Comparison of ENCODE assay signal across 26 cellular contexts in genomic region chr12:12020762-12021161, GRCh38. TPM values are rescaled to one million over a fixed set of nuclear protein-coding genes. Genes with fewer than 3 reads are reported as not detected.
DNase-seq lines count a peak whose midpoint lies in the region; ATAC-seq and TF ChIP-seq lines count a peak whose summit lies in the region.
"Had no signal": no experiment of that assay in that cellular context is flagged by ENCODE, and none has a peak within 500 bp of the region (broad histone marks: within the 10 kb centered on the region; RNA-seq: fewer than 3 reads in every experiment).

No MANE protein-coding gene starts in this region.

- H3K4me1 Mint-ChIP-seq in activated T-cell treated with anti-CD3 and anti-CD28 coated beads, Interleukin-2, amount 50 U/mL, for 72 hours (ENCODE audit: low read depth): peaks cover 80% of the 10 kb centered on the region

- H3K9ac ChIP-seq in SK-N-SH: no peak overlapping the region

- POLR2A ChIA-PET in SK-N-SH (lab: Yijun Ruan, JAX): no interaction called here

- ATAC-seq in activated T-cell treated with anti-CD3 and anti-CD28 coated beads, Interleukin-2, amount 50 U/mL, for 72 hours (replicated peaks in 1 of 2): no peak
- ATAC-seq: CD8-positive, alpha-beta T cell; GM12878; Panc1 had no signal

- CTCF ChIA-PET in SK-N-SH (lab: Yijun Ruan, JAX): interaction anchor here (0.6 to 3.8 kb wide), 2 partner anchors 12 to 204 kb away, joined by 4 to 18 read pairs; no protein-coding TSS in a partner anchor

- no peak overlapping the region for H2AFZ ChIP-seq in SK-N-SH (ENCODE audit: low read depth)

- no peak for TF ChIP-seq EP300 in esophagus muscularis mucosa (IDR thresholded peaks at IDR 0.05)
- no peak for TF ChIP-seq EP300 in SK-N-SH (IDR thresholded peaks at IDR 0.05; ENCODE audit: borderline replicate concordance in 1 of 2, low read depth in 1 of 2, low read length in 1 of 2)

- no peak for TF ChIP-seq RAD21 in SK-N-SH (IDR thresholded peaks at IDR 0.05; ENCODE audit: low read length)

- peak overlapping the region; percentile 5 for H3K27ac Mint-ChIP-seq in activated T-cell treated with anti-CD3 and anti-CD28 coated beads, Interleukin-2, amount 50 U/mL, for 72 hours
- H3K27ac Mint-ChIP-seq: B cell; CD8-positive, alpha-beta T cell had no signal

- H3K27me3 Mint-ChIP-seq in activated T-cell treated with anti-CD3 and anti-CD28 coated beads, Interleukin-2, amount 50 U/mL, for 72 hours (ENCODE audit: low read depth): no peaks in the 10 kb centered on the region
- H3K27me3 Mint-ChIP-seq: B cell had no signal

- H3K79me2 ChIP-seq in SK-N-SH (ENCODE audit: insufficient read depth): no peaks in the 10 kb centered on the region

- H3K27ac ChIP-seq in esophagus muscularis mucosa (replicated peaks in 1 of 4) (no peak overlapping the region), SK-N-SH (ENCODE audit: low read depth in 2 of 2, low read length in 1 of 2) (no peak overlapping the region)
- H3K27ac ChIP-seq: 22Rv1, C4-2B had no signal

- no peak overlapping the region for H3K4me2 ChIP-seq in SK-N-SH

- H3K36me3 ChIP-seq in esophagus muscularis mucosa (no peaks in the 10 kb centered on the region), SK-N-SH (replicated peaks in 1 of 2; ENCODE audit: control insufficient read depth in 1 of 2, insufficient read depth in 2 of 2, low read length in 1 of 2) (no peaks in the 10 kb centered on the region)
- H3K36me3 ChIP-seq: MG63 had no signal

- H3K36me3 Mint-ChIP-seq in activated T-cell treated with anti-CD3 and anti-CD28 coated beads, Interleukin-2, amount 50 U/mL, for 72 hours (ENCODE audit: insufficient read depth in 2 of 2): peaks cover 5 to 7% of the 10 kb centered on the region in 2 donors
- H3K36me3 Mint-ChIP-seq: CD8-positive, alpha-beta T cell had no signal

- no peaks in the 10 kb centered on the region for H3F3A ChIP-seq in SK-N-SH (replicated peaks; ENCODE audit: insufficient read depth)

- 81% methylated on average over 4 of the region's 4 CpGs for WGBS in esophagus muscularis mucosa
- 78% methylated on average over 4 of the region's 4 CpGs for WGBS in SK-N-SH (ENCODE audit: low lambda C conversion rate)

- TF ChIP-seq CTCF in esophagus muscularis mucosa (IDR thresholded peaks at IDR 0.05) (no peak), SK-N-SH (IDR thresholded peaks at IDR 0.05) (no peak)

- H3K9me3 Mint-ChIP-seq in activated T-cell treated with anti-CD3 and anti-CD28 coated beads, Interleukin-2, amount 50 U/mL, for 72 hours: peaks cover 0 to under 1% of the 10 kb centered on the region in 2 donors
- H3K9me3 Mint-ChIP-seq: CD8-positive, alpha-beta T cell had no signal

- H3K9me2 ChIP-seq in SK-N-SH: no peaks in the 10 kb centered on the region

- DNase-seq in NCI-H82 (lab: John Stamatoyannopoulos, UW) (peak; percentile 9), NCI-H82 treated with DMSO at 0.1 percent for 48 hours (lab: John Stamatoyannopoulos, UW; ENCODE audit: unreplicated experiment) (no peak), activated T-cell treated with anti-CD3 and anti-CD28 coated beads for 4 hours (no peak), esophagus muscularis mucosa (ENCODE audit: extremely low spot score) (peak; percentile 24), SK-N-SH (no peak), pons (ENCODE audit: low spot score) (no peak)
- DNase-seq in activated T-cell treated with anti-CD3 and anti-CD28 coated beads, Interleukin-2, amount 50 U/mL, for 72 hours: no peak
- DNase-seq: CD8-positive, alpha-beta T cell; DMS79; EL; GDM1; HCEC 1CT; KG1; MG63; NCI-H1105 treated with DMSO at 0.1 percent for 48 hours; NCI-H2029; NCI-H446; NCI-H524 treated with DMSO at 0.1 percent for 48 hours; NCI-H774; SHP77 treated with DMSO at 0.1 percent for 48 hours had no signal

- peaks cover 0 to 7% (median 0%) of the 10 kb centered on the region in 4 donors for H3K4me1 ChIP-seq in esophagus muscularis mucosa
- H3K4me1 ChIP-seq in SK-N-SH (ENCODE audit: control insufficient read depth in 1 of 2, insufficient read depth in 2 of 2, low read depth in 1 of 2, low read length in 1 of 2): peaks cover 5 to 32% of the 10 kb centered on the region in 2 experiments; a peak in 3 of 4 replicates
- H3K4me1 ChIP-seq: Caco-2 had no signal

- H3K27me3 ChIP-seq in esophagus muscularis mucosa (no peaks in the 10 kb centered on the region), SK-N-SH (ENCODE audit: insufficient read depth) (no peaks in the 10 kb centered on the region)
- H3K27me3 ChIP-seq: MG63 had no signal

- H3K4me3 Mint-ChIP-seq in activated T-cell treated with anti-CD3 and anti-CD28 coated beads, Interleukin-2, amount 50 U/mL, for 72 hours: no peak overlapping the region
- H3K4me3 Mint-ChIP-seq: B cell; CD8-positive, alpha-beta T cell had no signal

- no peak for TF ChIP-seq POLR2A in esophagus muscularis mucosa (IDR thresholded peaks at IDR 0.05; ENCODE audit: low read depth)

- H3K9me3 ChIP-seq in esophagus muscularis mucosa (no peaks in the 10 kb centered on the region), SK-N-SH (no peaks in the 10 kb centered on the region)
- H3K9me3 ChIP-seq: Caco-2, MG63 had no signal

- intact Hi-C loops in esophagus muscularis mucosa (cut with DNase I): no loop called here

- H3K4me3 ChIP-seq in esophagus muscularis mucosa (no peak overlapping the region), SK-N-SH (ENCODE audit: low read depth in 2 of 2, low read length in 1 of 2) (no peak overlapping the region)
- H3K4me3 ChIP-seq: GM12878, MG63 had no signal

- H4K20me1 ChIP-seq in SK-N-SH (ENCODE audit: insufficient read depth): no peaks in the 10 kb centered on the region

TF ChIP-seq in SK-N-SH, 30 proteins besides CTCF, POLR2A, EP300 and RAD21:
- TF ChIP-seq TAF1 (IDR thresholded peaks at IDR 0.05; ENCODE audit: borderline replicate concordance, low read depth, low read length) (no peak), USF1 (IDR thresholded peaks at IDR 0.05; ENCODE audit: borderline replicate concordance, low read depth) (no peak), MAX (IDR thresholded peaks at IDR 0.05; ENCODE audit: low read depth) (no peak), ZBTB33 (IDR thresholded peaks at IDR 0.05; ENCODE audit: borderline replicate concordance, low read depth) (no peak), MXI1 (IDR thresholded peaks at IDR 0.05; ENCODE audit: low read depth, low read length) (no peak), NFIC (IDR thresholded peaks at IDR 0.05; ENCODE audit: borderline replicate concordance) (no peak), FOXM1 (IDR thresholded peaks at IDR 0.05; ENCODE audit: low read depth) (no peak), GABPA (IDR thresholded peaks at IDR 0.05; ENCODE audit: low read depth) (no peak), YY1 (IDR thresholded peaks at IDR 0.05; ENCODE audit: low read depth) (no peak), IRF3 (IDR thresholded peaks at IDR 0.05; ENCODE audit: low read depth, low read length) (no peak), TEAD4 (IDR thresholded peaks at IDR 0.05; ENCODE audit: borderline replicate concordance, insufficient read depth) (no peak), ELF1 (IDR thresholded peaks at IDR 0.05) (no peak)

RNA-seq across cellular contexts. Expression of gene BCL2L14, which starts 50.0 kb away (rescaled TPM):
- 1 to 10 TPM; 3.2 to 6.0 TPM for total RNA-seq in activated T-cell treated with anti-CD3 and anti-CD28 coated beads, Interleukin-2, amount 50 U/mL, for 72 hours
- total RNA-seq in esophagus muscularis mucosa: not detected
- not detected in 2 replicates for polyA plus RNA-seq in SK-N-SH (2012; rRNA removed)
- not detected in 2 replicates for polyA plus RNA-seq in SK-N-SH (2012; cell fraction: cytosol; rRNA removed)
- polyA plus RNA-seq in SK-N-SH (2012; cell fraction: nucleus; rRNA removed): not detected in 2 replicates
- total RNA-seq: B cell had no signal

Comparison
In these comparisons a context has a peak if more than half of its experiments do, and no peak if none do; other contexts are left out.
1. DNase-seq: peak in NCI-H82 (single experiment) and esophagus muscularis mucosa (single experiment); none in NCI-H82 treated with DMSO at 0.1 percent for 48 hours (single experiment), activated T-cell treated with anti-CD3 and anti-CD28 coated beads, Interleukin-2, amount 50 U/mL, for 72 hours (0 of 2), activated T-cell treated with anti-CD3 and anti-CD28 coated beads for 4 hours (single experiment), SK-N-SH (single experiment) and pons (single experiment).
2. RNA of gene BCL2L14, which starts 50.0 kb away (total RNA-seq): 3.2 to 6.0 TPM in activated T-cell treated with anti-CD3 and anti-CD28 coated beads, Interleukin-2, amount 50 U/mL, for 72 hours; not detected in esophagus muscularis mucosa; every median in the first group is over 4 times any median in the second.